Comparison of ENCODE assay signal across 17 cellular contexts in the genomic region with DNA sequence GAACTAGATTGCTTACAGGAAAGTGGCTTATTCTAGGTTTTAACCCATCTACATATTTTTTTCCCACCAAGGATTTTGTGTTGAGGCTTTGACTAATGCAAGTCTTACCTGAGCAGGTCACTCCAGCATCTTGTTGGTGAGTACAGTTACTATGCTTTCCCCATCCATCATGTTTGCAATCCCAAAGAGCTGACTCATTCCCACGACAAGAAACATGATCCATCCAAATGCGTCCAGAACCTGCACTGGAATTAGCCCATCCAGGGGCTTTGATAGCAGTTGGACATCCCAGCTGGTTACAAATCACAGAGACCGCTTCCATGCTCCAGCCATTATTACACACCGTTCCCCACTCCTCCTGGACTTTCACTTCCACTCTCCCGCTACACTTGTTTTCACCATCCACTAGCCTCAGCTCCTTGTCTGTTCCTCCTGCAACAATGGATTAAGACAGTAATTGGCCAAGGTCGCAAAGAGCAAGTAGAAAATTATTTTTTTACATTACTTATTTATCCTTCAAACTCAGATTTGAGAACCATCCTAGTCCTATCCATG. TPM values are rescaled to one million over a fixed set of nuclear protein-coding genes. Genes with fewer than 3 reads are reported as not detected.
DNase-seq lines count a peak whose midpoint lies in the region; ATAC-seq, FAIRE-seq and TF ChIP-seq lines count a peak whose summit lies in the region.
"Had no signal": no experiment of that assay in that cellular context is flagged by ENCODE, and none has a peak within 500 bp of the region (broad histone marks: within the 10 kb centered on the region; RNA-seq: fewer than 3 reads in every experiment).

No MANE protein-coding gene starts in this region.

- dilution Hi-C loops in keratinocyte (cut with MboI; ENCODE audit: extremely low pct_ligation_motif_present, low sequenced_read_pairs) = no loop called here

- no peaks in the 10 kb centered on the region for H3K27me3 ChIP-seq in keratinocyte (ENCODE audit: control insufficient read depth, extremely low read depth, insufficient read depth, low read length)
- H3K27me3 ChIP-seq in upper lobe of right lung = no peaks in the 10 kb centered on the region
- H3K27me3 ChIP-seq: colonic mucosa had no signal

- H3K4me3 ChIP-seq in choroid plexus epithelial cell (ENCODE audit: low read depth, low read length) = no peak overlapping the region
- no peak overlapping the region for H3K4me3 ChIP-seq in keratinocyte (ENCODE audit: control insufficient read depth in 2 of 3, extremely low read depth in 1 of 3, insufficient read depth in 2 of 3, low read depth in 1 of 3, low read length in 3 of 3)
- peak overlapping the region; percentile 28 for H3K4me3 ChIP-seq in upper lobe of right lung
- H3K4me3 ChIP-seq: colonic mucosa, PC-9 had no signal

- H3K36me3 ChIP-seq in keratinocyte (ENCODE audit: control insufficient read depth in 2 of 2, extremely low read depth in 1 of 2, insufficient read depth in 2 of 2, low read length in 2 of 2) = no peaks in the 10 kb centered on the region
- no peaks in the 10 kb centered on the region for H3K36me3 ChIP-seq in upper lobe of right lung
- H3K36me3 ChIP-seq: colonic mucosa had no signal

- FAIRE-seq in keratinocyte (lab: Jason Lieb, UNC) = peak; percentile 67

- peak; percentile 68 for ATAC-seq in upper lobe of right lung
- ATAC-seq: naive thymus-derived CD8-positive, alpha-beta T cell had no signal

- DNase-seq in DMS53 (lab: John Stamatoyannopoulos, UW) (peak; percentile 30), DMS53 treated with DMSO at 0.1 percent for 48 hours (lab: John Stamatoyannopoulos, UW; ENCODE audit: unreplicated experiment) (no peak), choroid plexus epithelial cell (ENCODE audit: low read depth) (peak; percentile 32), keratinocyte (ENCODE audit: low read depth, low spot score) (no peak), upper lobe of right lung (no peak), NCI-H1436 (lab: John Stamatoyannopoulos, UW) (no peak), NCI-H1436 treated with DMSO at 0.1 percent for 48 hours (lab: John Stamatoyannopoulos, UW) (no peak), SHP77 treated with DMSO at 0.1 percent for 48 hours (lab: John Stamatoyannopoulos, UW) (no peak)
- DNase-seq: activated CD4-positive, CD25-positive, alpha-beta regulatory T cell treated with anti-CD3 and anti-CD28 coated beads, Interleukin-2, amount 50 U/mL, for 72 hours; activated naive CD8-positive, alpha-beta T cell treated with anti-CD3 and anti-CD28 coated beads for 36 hours; activated T-cell treated with anti-CD3 and anti-CD28 coated beads for 4 hours; colonic mucosa; naive thymus-derived CD8-positive, alpha-beta T cell; NCI-H1048; NCI-H446 had no signal

- no peak overlapping the region for H2AFZ ChIP-seq in keratinocyte (ENCODE audit: control insufficient read depth, low read length)
- H2AFZ ChIP-seq: PC-9 had no signal

- H3K9me3 ChIP-seq in keratinocyte (ENCODE audit: control insufficient read depth, low read depth, low read length) (no peaks in the 10 kb centered on the region), upper lobe of right lung (no peaks in the 10 kb centered on the region)
- H3K9me3 ChIP-seq: colonic mucosa had no signal

- H3K27ac ChIP-seq in keratinocyte (ENCODE audit: control insufficient read depth, insufficient read depth, low read length) (no peak overlapping the region), upper lobe of right lung (peak overlapping the region; percentile 45)
- H3K27ac ChIP-seq: 22Rv1, colonic mucosa, PC-9 had no signal

- H3K9me1 ChIP-seq in keratinocyte (ENCODE audit: control insufficient read depth, extremely low read depth, insufficient read depth, low read length) = no peaks in the 10 kb centered on the region

- intact Hi-C loops in upper lobe of right lung (cut with DNase I) = no loop called here

- TF ChIP-seq CTCF in choroid plexus epithelial cell (conservative IDR thresholded peaks at IDR 0.05; ENCODE audit: low read depth, low read length) (no peak), keratinocyte (optimal IDR thresholded peaks at IDR 0.05 in 1 of 3, IDR thresholded peaks at IDR 0.05 in 1 of 3, conservative IDR thresholded peaks at IDR 0.05 in 1 of 3; ENCODE audit: extremely low read depth in 1 of 3, insufficient read depth in 2 of 3, low read length in 3 of 3) (no peak), upper lobe of right lung (IDR thresholded peaks at IDR 0.05) (no peak)

- no peak overlapping the region for H3K9ac ChIP-seq in keratinocyte (ENCODE audit: control insufficient read depth, extremely low read depth, insufficient read depth, low read length)

- peaks cover 26% of the 10 kb centered on the region for H3K4me1 ChIP-seq in keratinocyte (ENCODE audit: control insufficient read depth, extremely low read depth, insufficient read depth, low read length)
- H3K4me1 ChIP-seq in upper lobe of right lung = no peaks in the 10 kb centered on the region
- H3K4me1 ChIP-seq: colonic mucosa had no signal

- H3K79me2 ChIP-seq in keratinocyte (ENCODE audit: control insufficient read depth, insufficient read depth, low read length) = no peaks in the 10 kb centered on the region

- H3K4me2 ChIP-seq in keratinocyte (ENCODE audit: control insufficient read depth, extremely low read depth, insufficient read depth, low read depth, low read length) = no peak overlapping the region
- H3K4me2 ChIP-seq: PC-9 had no signal

- no peaks in the 10 kb centered on the region for H4K20me1 ChIP-seq in keratinocyte (ENCODE audit: control insufficient read depth, extremely low read depth, insufficient read depth, low read length)

RNA-seq across cellular contexts. Expression of a gene that starts 2.5 kb away (rescaled TPM):
- 0.08 to 0.43 TPM (median 0.14 TPM) in 3 replicates for polyA plus RNA-seq in keratinocyte
- 0.87 TPM for polyA plus RNA-seq in keratinocyte (2011; ENCODE audit: low read depth)
- 0.13 and 0.21 TPM in 2 replicates for polyA plus RNA-seq in keratinocyte (2011; cell fraction: cytosol; rRNA removed)
- 0.36 and 0.40 TPM in 2 replicates for polyA plus RNA-seq in keratinocyte (2011; cell fraction: nucleus; rRNA removed)
- 0.10 TPM in 1 of 2 replicates, not detected in the other for polyA plus RNA-seq in keratinocyte (2012; ENCODE audit: low replicate concordance)
- 0.06 to 0.16 TPM in 2 of 3 replicates, not detected in the other for polyA minus RNA-seq in keratinocyte
- not detected for polyA minus RNA-seq in keratinocyte (2011; cell fraction: cytosol; rRNA and poly(A)+ RNA removed)
- 0.16 and 0.74 TPM in 2 replicates for polyA minus RNA-seq in keratinocyte (2011; cell fraction: nucleus; rRNA and poly(A)+ RNA removed)
- 234 TPM for total RNA-seq in upper lobe of right lung
- total RNA-seq: activated naive CD8-positive, alpha-beta T cell treated with anti-CD3 and anti-CD28 coated beads for 36 hours; PC-9 had no signal

RNA-seq across cellular contexts. Expression of a gene that starts 57.2 kb away (rescaled TPM):
- polyA plus RNA-seq in keratinocyte = 0.30 to 0.62 TPM (median 0.35 TPM) in 3 replicates
- polyA plus RNA-seq in keratinocyte (2011; ENCODE audit: low read depth) = 0.20 TPM
- 0.41 and 0.71 TPM in 2 replicates for polyA plus RNA-seq in keratinocyte (2011; cell fraction: cytosol; rRNA removed)
- 2.3 and 2.7 TPM in 2 replicates for polyA plus RNA-seq in keratinocyte (2011; cell fraction: nucleus; rRNA removed)
- 0.37 and 1.2 TPM in 2 replicates for polyA plus RNA-seq in keratinocyte (2012; ENCODE audit: low replicate concordance)
- 0.13 to 2.2 TPM (median 0.66 TPM) in 3 replicates for polyA minus RNA-seq in keratinocyte
- not detected for polyA minus RNA-seq in keratinocyte (2011; cell fraction: cytosol; rRNA and poly(A)+ RNA removed)
- polyA minus RNA-seq in keratinocyte (2011; cell fraction: nucleus; rRNA and poly(A)+ RNA removed) = 0.32 and 1.3 TPM in 2 replicates
- total RNA-seq in upper lobe of right lung = 6.1 TPM
- total RNA-seq: activated naive CD8-positive, alpha-beta T cell treated with anti-CD3 and anti-CD28 coated beads for 36 hours had no signal
- polyA plus RNA-seq: naive thymus-derived CD8-positive, alpha-beta T cell had no signal

Comparison
In these comparisons a context has a peak if more than half of its experiments do, and no peak if none do; other contexts are left out.
1. DNase-seq: peak in DMS53 (single experiment) and choroid plexus epithelial cell (single experiment); none in DMS53 treated with DMSO at 0.1 percent for 48 hours (single experiment), keratinocyte (single experiment), upper lobe of right lung (single experiment), NCI-H1436 (single experiment), NCI-H1436 treated with DMSO at 0.1 percent for 48 hours (single experiment) and SHP77 treated with DMSO at 0.1 percent for 48 hours (single experiment).